8 cellular contexts compared by ENCODE assay signal in genomic region chr6:56954389-56955170, GRCh38. TPM values are rescaled to one million over a fixed set of nuclear protein-coding genes. Genes with fewer than 3 reads are reported as not detected.
DNase-seq lines count a peak whose midpoint lies in the region; ATAC-seq and TF ChIP-seq lines count a peak whose summit lies in the region.

Gene BEND6, plus strand, starts transcription at chr6:56955107. Its CDS starts 26,704 bp downstream, at chr6:56981811.

- H3K27ac Mint-ChIP-seq in T-cell, result peak within 1 kb of the TSS in 1 of 2 donors; percentile 21

- H3K4me1 Mint-ChIP-seq in T-cell, result peaks cover 18 to 24% (median 22%) of the 10 kb centered on the region in 3 donors

- no peaks in the 10 kb centered on the region for H3K36me3 Mint-ChIP-seq in T-cell

- peak within 1 kb of the TSS; percentile 80 to 93 (median 85) for H3K4me3 Mint-ChIP-seq in T-cell

- POLR2A ChIA-PET in T-cell (lab: Charles Lee), result no interaction called here

- peak; percentile 27 for ATAC-seq in GM21619 (IDR thresholded peaks at IDR 0.05; ENCODE audit: unreplicated experiment)
- ATAC-seq in T-cell (replicated peaks in 1 of 4), result peak; percentile 59 to 73 (median 63)

- DNase-seq in NCI-H1694 (lab: John Stamatoyannopoulos, UW) (peak; percentile 20), NCI-H1694 treated with DMSO at 0.1 percent for 48 hours (lab: John Stamatoyannopoulos, UW) (no peak), HuH-7.5 (ENCODE audit: low spot score) (peak; percentile 18), T-cell (peak in 12 of 34 experiments; percentile 0 to 23 (median 6)), choroid plexus epithelial cell (ENCODE audit: low read depth) (peak; percentile 81), left kidney (ENCODE audit: low read depth, low spot score) (peak; percentile 84)
- peak; percentile 37 to 49 for DNase-seq in stimulated activated CD4-positive, alpha-beta T cell treated with anti-CD3 and anti-CD28 coated beads, Interleukin-2, amount 100 ng/mL, for 24 hours

- TF ChIP-seq CTCF in choroid plexus epithelial cell (conservative IDR thresholded peaks at IDR 0.05; ENCODE audit: low read depth, low read length), result no peak

- CTCF ChIA-PET in T-cell (lab: Charles Lee), result no interaction called here

- peak within 1 kb of the TSS; percentile 81 for H3K4me3 ChIP-seq in choroid plexus epithelial cell (ENCODE audit: low read depth, low read length)

- H3K9me3 Mint-ChIP-seq in T-cell, result no peaks in the 10 kb centered on the region

- H3K27me3 Mint-ChIP-seq in T-cell, result peaks cover 51 to 68% of the 10 kb centered on the region in 2 donors

RNA-seq across cellular contexts. Expression of gene BEND6, which starts in this region (rescaled TPM):
- total RNA-seq in T-cell, result not detected

Comparison
In these comparisons a context has a peak if more than half of its experiments do, and no peak if none do; other contexts are left out.
1. Peak in ATAC-seq in T-cell; RNA of the gene not detected or under 1 TPM.